Comparison of ENCODE assay signal across 18 cellular contexts in the genomic region with DNA sequence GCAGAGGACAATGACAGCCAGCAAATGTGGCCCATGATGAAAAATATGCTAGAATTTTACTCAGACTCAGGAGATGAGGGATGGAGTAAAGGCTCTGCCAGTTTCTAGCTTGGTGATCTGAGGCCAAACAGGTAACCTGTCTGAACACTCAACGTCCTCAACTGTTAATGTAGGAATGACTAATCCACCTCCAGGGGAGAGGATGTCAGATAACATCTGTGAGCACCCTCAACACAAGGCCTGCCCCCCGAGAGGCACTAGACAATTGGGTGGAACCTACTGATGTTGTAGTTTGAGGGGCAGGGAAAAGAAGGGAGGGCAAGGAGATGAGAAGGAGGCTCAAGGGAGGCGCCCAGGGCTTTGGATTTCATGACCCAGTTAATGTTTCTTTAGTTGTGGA.
DNase-seq lines count a peak whose midpoint lies in the region; ATAC-seq and TF ChIP-seq lines count a peak whose summit lies in the region.
"Had no signal": no experiment of that assay in that cellular context is flagged by ENCODE, and none has a peak within 500 bp of the region (broad histone marks: within the 10 kb centered on the region; RNA-seq: fewer than 3 reads in every experiment).

No MANE protein-coding gene starts in this region.

- H4K20me1 ChIP-seq in Loucy (ENCODE audit: insufficient read depth, low read length, poor library complexity, severe bottlenecking) (no peaks in the 10 kb centered on the region), PC-9 (ENCODE audit: insufficient read depth) (no peaks in the 10 kb centered on the region)
- H4K20me1 ChIP-seq: BLaER1 treated with 17β-estradiol and CSF1 and Interleukin-3, amounts not matched to agents 10 nM and 100 nM had no signal

- H3K36me3 ChIP-seq in Loucy (ENCODE audit: insufficient read depth, low read length) (no peaks in the 10 kb centered on the region), PC-9 (ENCODE audit: low read depth) (no peaks in the 10 kb centered on the region), sigmoid colon (no peaks in the 10 kb centered on the region), A673 (ENCODE audit: insufficient read depth, low read length, poor library complexity, severe bottlenecking) (no peaks in the 10 kb centered on the region)
- H3K36me3 ChIP-seq: BLaER1 treated with 17β-estradiol and CSF1 and Interleukin-3, amounts not matched to agents 10 nM and 100 nM had no signal

- H3K9me2 ChIP-seq in Loucy (replicated peaks; ENCODE audit: low read depth, low read length) (no peaks in the 10 kb centered on the region), PC-9 (ENCODE audit: insufficient read depth) (no peaks in the 10 kb centered on the region)

- intact Hi-C loops in PC-9 (cut with micrococcal nuclease; ENCODE audit: unreplicated experiment): no loop called here
- intact Hi-C loops in sigmoid colon (cut with DNase I): no loop called here
- intact Hi-C loops in A673 (cut with micrococcal nuclease; ENCODE audit: unreplicated experiment): no loop called here

- H3K27me3 ChIP-seq in Loucy (ENCODE audit: insufficient read depth, low read length, poor library complexity, severe bottlenecking): no peaks in the 10 kb centered on the region
- no peaks in the 10 kb centered on the region for H3K27me3 ChIP-seq in PC-9 (ENCODE audit: insufficient read depth, low read depth)
- H3K27me3 ChIP-seq in foreskin keratinocyte: peaks cover 2% of the 10 kb centered on the region
- H3K27me3 ChIP-seq in sigmoid colon: no peaks in the 10 kb centered on the region
- no peaks in the 10 kb centered on the region for H3K27me3 ChIP-seq in A673 (replicated peaks; ENCODE audit: insufficient read depth, low read depth, low read length, poor library complexity)
- H3K27me3 ChIP-seq: BLaER1 treated with 17β-estradiol and CSF1 and Interleukin-3, amounts not matched to agents 10 nM and 100 nM had no signal

- H2AFZ ChIP-seq in Loucy (ENCODE audit: low read length) (no peak overlapping the region), PC-9 (no peak overlapping the region)
- H2AFZ ChIP-seq: GM23338 had no signal

- H3K4me2 ChIP-seq in Loucy (ENCODE audit: low read depth, low read length, poor library complexity, severe bottlenecking): peak overlapping the region; percentile 41
- H3K4me2 ChIP-seq in PC-9: peak overlapping the region; percentile 3; the same call in 1 of the 2 replicates
- H3K4me2 ChIP-seq: A549; BLaER1 treated with 17β-estradiol and CSF1 and Interleukin-3, amounts not matched to agents 10 nM and 100 nM; GM23338 had no signal

- TF ChIP-seq POLR2A in sigmoid colon (IDR thresholded peaks at IDR 0.05): no peak

- H3K4me3 ChIP-seq in Loucy (ENCODE audit: low read length, poor library complexity, severe bottlenecking) (no peak overlapping the region), PC-9 (no peak overlapping the region), sigmoid colon (no peak overlapping the region), A673 (ENCODE audit: low read depth, low read length, poor library complexity, severe bottlenecking) (no peak overlapping the region)
- H3K4me3 ChIP-seq: A549; BLaER1 treated with 17β-estradiol and CSF1 and Interleukin-3, amounts not matched to agents 10 nM and 100 nM; GM23338; K562 had no signal

- POLR2A ChIA-PET in PC-9 (lab: Charles Lee; ENCODE audit: unreplicated experiment) (interaction anchor here (0.6 kb wide), 1 partner anchor 26 kb away, joined by 4 read pairs; no protein-coding TSS in a partner anchor), A673 (lab: Charles Lee; ENCODE audit: low non-redundant PET) (no interaction called here)

- CTCF ChIA-PET in PC-9 (lab: Charles Lee): no interaction called here
- CTCF ChIA-PET in A673 (lab: Charles Lee): no interaction called here

- 71 to 83% methylated on average over 3 of the region's 3 CpGs for WGBS in sigmoid colon, 2 donors

- no peak for TF ChIP-seq CTCF in Loucy (conservative IDR thresholded peaks at IDR 0.05; ENCODE audit: low read length)
- TF ChIP-seq CTCF in PC-9 (conservative IDR thresholded peaks at IDR 0.05): no peak
- TF ChIP-seq CTCF in foreskin keratinocyte (conservative IDR thresholded peaks at IDR 0.05): no peak
- no peak for TF ChIP-seq CTCF in sigmoid colon (IDR thresholded peaks at IDR 0.05)
- no peak for TF ChIP-seq CTCF in A673 (conservative IDR thresholded peaks at IDR 0.05; ENCODE audit: low read depth, low read length)

- no peaks in the 10 kb centered on the region for H3K9me3 ChIP-seq in Loucy (ENCODE audit: insufficient read depth, low read depth, low read length)
- H3K9me3 ChIP-seq in PC-9 (ENCODE audit: insufficient read depth, low read depth): no peaks in the 10 kb centered on the region
- H3K9me3 ChIP-seq in sigmoid colon: no peaks in the 10 kb centered on the region
- no peaks in the 10 kb centered on the region for H3K9me3 ChIP-seq in A673 (ENCODE audit: low read depth, low read length, poor library complexity, severe bottlenecking)
- H3K9me3 ChIP-seq: A549; BLaER1 treated with 17β-estradiol and CSF1 and Interleukin-3, amounts not matched to agents 10 nM and 100 nM had no signal

- TF ChIP-seq EP300 in sigmoid colon (IDR thresholded peaks at IDR 0.05): no peak

- BruUV-seq in PC-9 (replicated peaks; lab: Mats Ljungman, UMichigan): no TSS peak
- BruUV-seq in A673 (replicated peaks; lab: Mats Ljungman, UMichigan): no TSS peak

- H3F3A ChIP-seq in Loucy (ENCODE audit: low read depth) (no peaks in the 10 kb centered on the region), PC-9 (ENCODE audit: insufficient read depth, low read depth) (peaks cover 7% of the 10 kb centered on the region; the same call in 1 of the 2 replicates)

- ATAC-seq in foreskin keratinocyte: peak; percentile 65
- ATAC-seq: A549; CD8-positive, alpha-beta T cell; GM23338; K562 had no signal

- H3K79me2 ChIP-seq in Loucy (ENCODE audit: insufficient read depth, low read length) (no peaks in the 10 kb centered on the region), PC-9 (ENCODE audit: low read depth) (no peaks in the 10 kb centered on the region)

- H3K4me1 ChIP-seq in Loucy (ENCODE audit: insufficient read depth, low read length, poor library complexity, severe bottlenecking) (peaks cover 16% of the 10 kb centered on the region), PC-9 (replicated peaks; ENCODE audit: insufficient read depth) (peaks cover 38% of the 10 kb centered on the region), foreskin keratinocyte (peaks cover 7% of the 10 kb centered on the region), sigmoid colon (no peaks in the 10 kb centered on the region), A673 (ENCODE audit: insufficient read depth, low read length, poor library complexity, severe bottlenecking) (no peaks in the 10 kb centered on the region)

- peak in 1 of 2 experiments; percentile 30 for DNase-seq in PC-9
- peak in 1 of 2 donors; percentile 26 for DNase-seq in foreskin keratinocyte
- peak; percentile 22 for DNase-seq in sigmoid colon
- DNase-seq in RKO (ENCODE audit: low spot score): no peak
- DNase-seq in NCI-H1694 (lab: John Stamatoyannopoulos, UW): no peak
- DNase-seq in NCI-H146 treated with DMSO at 0.1 percent for 48 hours (lab: John Stamatoyannopoulos, UW; ENCODE audit: unreplicated experiment): no peak
- DNase-seq in A673 (ENCODE audit: low spot score): no peak
- DNase-seq: Calu3; CD8-positive, alpha-beta T cell; DMS79 treated with DMSO at 0.1 percent for 48 hours; HCEC 1CT; IMR-90 had no signal

- no peak overlapping the region for H3K9ac ChIP-seq in Loucy (ENCODE audit: low read depth, low read length, poor library complexity, severe bottlenecking)
- H3K9ac ChIP-seq: BLaER1 treated with 17β-estradiol and CSF1 and Interleukin-3, amounts not matched to agents 10 nM and 100 nM had no signal

- H3K27ac ChIP-seq in PC-9 (no peak overlapping the region), foreskin keratinocyte (no peak overlapping the region), sigmoid colon (no peak overlapping the region), A673 (ENCODE audit: low read depth, low read length, poor library complexity, severe bottlenecking) (no peak overlapping the region)
- H3K27ac ChIP-seq: A549; BLaER1 treated with 17β-estradiol and CSF1 and Interleukin-3, amounts not matched to agents 10 nM and 100 nM; HL-60 had no signal
